In genomic region chr20:58991720-58992119, GRCh38 we compare ENCODE assay signal across 1 cellular context.
A peak's percentile ranks its signal among the peaks of the same experiment; 100 is the strongest.
TF ChIP-seq lines count a peak whose summit lies in the region.

No MANE protein-coding gene starts in this region.

TF ChIP-seq in HepG2, 621 proteins besides CTCF, POLR2A, EP300 and RAD21 (continued from another document and continues in another):
- TF ChIP-seq ZBTB37 (CRISPR knock-in tag; IDR thresholded peaks at IDR 0.05) (no peak), MED1 (CRISPR knock-in tag; IDR thresholded peaks at IDR 0.05) (no peak), TBL1XR1 (IDR thresholded peaks at IDR 0.05; ENCODE audit: borderline replicate concordance, low read length, partially characterized antibody) (no peak), RORA (CRISPR knock-in tag; IDR thresholded peaks at IDR 0.05) (no peak), ZBTB21 (CRISPR knock-in tag; IDR thresholded peaks at IDR 0.05) (peak; percentile 82), E2F2 (CRISPR knock-in tag; IDR thresholded peaks at IDR 0.05; ENCODE audit: borderline replicate concordance) (no peak), TEAD3 (CRISPR knock-in tag; optimal IDR thresholded peaks at IDR 0.05; ENCODE audit: borderline replicate concordance) (no peak), SMC3 (IDR thresholded peaks at IDR 0.05; ENCODE audit: low read length) (0 out of 2 replicates have a peak, but pooled peaks have one; percentile 25), ZMYM2 (CRISPR knock-in tag; IDR thresholded peaks at IDR 0.05) (no peak), ZNF841 (CRISPR knock-in tag; IDR thresholded peaks at IDR 0.05; ENCODE audit: borderline replicate concordance) (no peak), SALL1 (CRISPR knock-in tag; IDR thresholded peaks at IDR 0.05) (peak; percentile 29; the same call in 1 of the 2 replicates), ARID5B (CRISPR knock-in tag; IDR thresholded peaks at IDR 0.05) (peak; percentile 41; the same call in 1 of the 2 replicates), HMG20A (CRISPR knock-in tag; IDR thresholded peaks at IDR 0.05; ENCODE audit: borderline replicate concordance) (no peak), ASH2L (IDR thresholded peaks at IDR 0.05; ENCODE audit: insufficient read length, low read depth, low read length) (peak; percentile 36), ZNF264 (CRISPR knock-in tag; IDR thresholded peaks at IDR 0.05) (no peak), PHF21A (CRISPR knock-in tag; IDR thresholded peaks at IDR 0.05) (no peak), ZNF430 (CRISPR knock-in tag; IDR thresholded peaks at IDR 0.05) (no peak), SUZ12 (IDR thresholded peaks at IDR 0.05; ENCODE audit: low read depth, low read length) (no peak), ZBTB39 (CRISPR knock-in tag; IDR thresholded peaks at IDR 0.05) (no peak), MNT (IDR thresholded peaks at IDR 0.05) (no peak), ZNF3 (CRISPR knock-in tag; IDR thresholded peaks at IDR 0.05) (no peak), CEBPG (CRISPR knock-in tag; IDR thresholded peaks at IDR 0.05) (peak; percentile 67), FOXA3 (CRISPR knock-in tag; IDR thresholded peaks at IDR 0.05) (peak; percentile 34; the same call in 1 of the 2 replicates), LCORL (IDR thresholded peaks at IDR 0.05) (no peak), LCORL (CRISPR knock-in tag; IDR thresholded peaks at IDR 0.05) (0 out of 2 replicates have a peak, but pooled peaks have one; percentile 26), HOXA9 (CRISPR knock-in tag; IDR thresholded peaks at IDR 0.05; ENCODE audit: borderline replicate concordance) (no peak), ZNF446 (CRISPR knock-in tag; IDR thresholded peaks at IDR 0.05) (no peak), SAP130 (CRISPR knock-in tag; IDR thresholded peaks at IDR 0.05; ENCODE audit: low read depth) (peak; percentile 34; the same call in 1 of the 2 replicates), SNAPC2 (CRISPR knock-in tag; IDR thresholded peaks at IDR 0.05) (no peak), ATRX (CRISPR knock-in tag; IDR thresholded peaks at IDR 0.05; ENCODE audit: borderline replicate concordance) (no peak), FOXK1 (CRISPR knock-in tag; IDR thresholded peaks at IDR 0.05; ENCODE audit: borderline replicate concordance, low read depth) (no peak), TCF7 (IDR thresholded peaks at IDR 0.05; ENCODE audit: low read depth) (0 out of 2 replicates have a peak, but pooled peaks have one; percentile 44)
- TF ChIP-seq, protein P1, sequence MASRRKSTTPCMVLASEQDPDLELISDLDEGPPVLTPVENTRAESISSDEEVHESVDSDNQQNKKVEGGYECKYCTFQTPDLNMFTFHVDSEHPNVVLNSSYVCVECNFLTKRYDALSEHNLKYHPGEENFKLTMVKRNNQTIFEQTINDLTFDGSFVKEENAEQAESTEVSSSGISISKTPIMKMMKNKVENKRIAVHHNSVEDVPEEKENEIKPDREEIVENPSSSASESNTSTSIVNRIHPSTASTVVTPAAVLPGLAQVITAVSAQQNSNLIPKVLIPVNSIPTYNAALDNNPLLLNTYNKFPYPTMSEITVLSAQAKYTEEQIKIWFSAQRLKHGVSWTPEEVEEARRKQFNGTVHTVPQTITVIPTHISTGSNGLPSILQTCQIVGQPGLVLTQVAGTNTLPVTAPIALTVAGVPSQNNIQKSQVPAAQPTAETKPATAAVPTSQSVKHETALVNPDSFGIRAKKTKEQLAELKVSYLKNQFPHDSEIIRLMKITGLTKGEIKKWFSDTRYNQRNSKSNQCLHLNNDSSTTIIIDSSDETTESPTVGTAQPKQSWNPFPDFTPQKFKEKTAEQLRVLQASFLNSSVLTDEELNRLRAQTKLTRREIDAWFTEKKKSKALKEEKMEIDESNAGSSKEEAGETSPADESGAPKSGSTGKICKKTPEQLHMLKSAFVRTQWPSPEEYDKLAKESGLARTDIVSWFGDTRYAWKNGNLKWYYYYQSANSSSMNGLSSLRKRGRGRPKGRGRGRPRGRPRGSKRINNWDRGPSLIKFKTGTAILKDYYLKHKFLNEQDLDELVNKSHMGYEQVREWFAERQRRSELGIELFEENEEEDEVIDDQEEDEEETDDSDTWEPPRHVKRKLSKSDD (CRISPR knock-in tag; IDR thresholded peaks at IDR 0.05; ENCODE audit: low read depth), result peak; percentile 82; the same call in 1 of the 2 replicates
- TF ChIP-seq, protein P2, sequence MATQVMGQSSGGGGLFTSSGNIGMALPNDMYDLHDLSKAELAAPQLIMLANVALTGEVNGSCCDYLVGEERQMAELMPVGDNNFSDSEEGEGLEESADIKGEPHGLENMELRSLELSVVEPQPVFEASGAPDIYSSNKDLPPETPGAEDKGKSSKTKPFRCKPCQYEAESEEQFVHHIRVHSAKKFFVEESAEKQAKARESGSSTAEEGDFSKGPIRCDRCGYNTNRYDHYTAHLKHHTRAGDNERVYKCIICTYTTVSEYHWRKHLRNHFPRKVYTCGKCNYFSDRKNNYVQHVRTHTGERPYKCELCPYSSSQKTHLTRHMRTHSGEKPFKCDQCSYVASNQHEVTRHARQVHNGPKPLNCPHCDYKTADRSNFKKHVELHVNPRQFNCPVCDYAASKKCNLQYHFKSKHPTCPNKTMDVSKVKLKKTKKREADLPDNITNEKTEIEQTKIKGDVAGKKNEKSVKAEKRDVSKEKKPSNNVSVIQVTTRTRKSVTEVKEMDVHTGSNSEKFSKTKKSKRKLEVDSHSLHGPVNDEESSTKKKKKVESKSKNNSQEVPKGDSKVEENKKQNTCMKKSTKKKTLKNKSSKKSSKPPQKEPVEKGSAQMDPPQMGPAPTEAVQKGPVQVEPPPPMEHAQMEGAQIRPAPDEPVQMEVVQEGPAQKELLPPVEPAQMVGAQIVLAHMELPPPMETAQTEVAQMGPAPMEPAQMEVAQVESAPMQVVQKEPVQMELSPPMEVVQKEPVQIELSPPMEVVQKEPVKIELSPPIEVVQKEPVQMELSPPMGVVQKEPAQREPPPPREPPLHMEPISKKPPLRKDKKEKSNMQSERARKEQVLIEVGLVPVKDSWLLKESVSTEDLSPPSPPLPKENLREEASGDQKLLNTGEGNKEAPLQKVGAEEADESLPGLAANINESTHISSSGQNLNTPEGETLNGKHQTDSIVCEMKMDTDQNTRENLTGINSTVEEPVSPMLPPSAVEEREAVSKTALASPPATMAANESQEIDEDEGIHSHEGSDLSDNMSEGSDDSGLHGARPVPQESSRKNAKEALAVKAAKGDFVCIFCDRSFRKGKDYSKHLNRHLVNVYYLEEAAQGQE (IDR thresholded peaks at IDR 0.05; ENCODE audit: borderline replicate concordance in 1 of 2, low read depth in 1 of 2, low read length in 2 of 2), result no peak
- TF ChIP-seq, protein P3, sequence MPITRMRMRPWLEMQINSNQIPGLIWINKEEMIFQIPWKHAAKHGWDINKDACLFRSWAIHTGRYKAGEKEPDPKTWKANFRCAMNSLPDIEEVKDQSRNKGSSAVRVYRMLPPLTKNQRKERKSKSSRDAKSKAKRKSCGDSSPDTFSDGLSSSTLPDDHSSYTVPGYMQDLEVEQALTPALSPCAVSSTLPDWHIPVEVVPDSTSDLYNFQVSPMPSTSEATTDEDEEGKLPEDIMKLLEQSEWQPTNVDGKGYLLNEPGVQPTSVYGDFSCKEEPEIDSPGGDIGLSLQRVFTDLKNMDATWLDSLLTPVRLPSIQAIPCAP (CRISPR knock-in tag; IDR thresholded peaks at IDR 0.05; ENCODE audit: low read depth), result no peak
- TF ChIP-seq, protein P4, sequence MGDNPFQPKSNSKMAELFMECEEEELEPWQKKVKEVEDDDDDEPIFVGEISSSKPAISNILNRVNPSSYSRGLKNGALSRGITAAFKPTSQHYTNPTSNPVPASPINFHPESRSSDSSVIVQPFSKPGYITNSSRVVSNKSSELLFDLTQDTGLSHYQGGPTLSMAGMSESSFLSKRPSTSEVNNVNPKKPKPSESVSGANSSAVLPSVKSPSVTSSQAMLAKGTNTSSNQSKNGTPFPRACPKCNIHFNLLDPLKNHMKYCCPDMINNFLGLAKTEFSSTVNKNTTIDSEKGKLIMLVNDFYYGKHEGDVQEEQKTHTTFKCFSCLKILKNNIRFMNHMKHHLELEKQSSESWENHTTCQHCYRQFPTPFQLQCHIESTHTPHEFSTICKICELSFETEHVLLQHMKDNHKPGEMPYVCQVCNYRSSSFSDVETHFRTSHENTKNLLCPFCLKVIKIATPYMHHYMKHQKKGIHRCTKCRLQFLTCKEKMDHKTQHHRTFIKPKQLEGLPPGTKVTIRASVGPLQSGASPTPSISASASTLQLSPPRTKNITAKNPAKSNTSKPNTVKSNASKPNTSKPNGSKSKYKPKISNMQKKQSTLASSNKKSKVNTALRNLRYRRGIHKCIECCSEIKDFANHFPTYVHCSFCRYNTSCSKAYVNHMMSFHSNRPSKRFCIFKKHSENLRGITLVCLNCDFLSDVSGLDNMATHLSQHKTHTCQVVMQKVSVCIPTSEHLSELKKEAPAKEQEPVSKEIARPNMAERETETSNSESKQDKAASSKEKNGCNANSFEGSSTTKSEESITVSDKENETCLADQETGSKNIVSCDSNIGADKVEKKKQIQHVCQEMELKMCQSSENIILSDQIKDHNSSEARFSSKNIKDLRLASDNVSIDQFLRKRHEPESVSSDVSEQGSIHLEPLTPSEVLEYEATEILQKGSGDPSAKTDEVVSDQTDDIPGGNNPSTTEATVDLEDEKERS (CRISPR knock-in tag; IDR thresholded peaks at IDR 0.05), result no peak
